9 cellular contexts compared by ENCODE assay signal in the genomic region with DNA sequence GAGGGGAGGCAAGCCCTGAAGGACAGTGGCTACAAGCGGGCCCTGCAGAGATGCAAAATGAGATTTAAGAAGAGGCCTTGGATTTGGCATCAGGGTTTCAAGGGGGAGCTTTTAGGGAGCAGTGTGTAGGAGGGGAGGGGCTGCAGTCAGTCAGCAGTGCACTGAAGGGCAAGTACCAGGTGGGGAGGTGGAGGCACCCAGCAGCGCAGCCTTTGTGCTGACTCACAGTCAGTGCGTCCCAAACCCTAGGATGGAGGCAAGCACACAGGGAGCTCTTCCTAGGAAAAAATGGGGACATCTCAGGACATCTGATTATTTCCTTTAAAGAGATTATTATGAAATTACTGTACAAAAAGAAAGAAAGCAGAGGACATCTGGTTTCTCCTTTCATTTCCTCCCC.
DNase-seq lines count a peak whose midpoint lies in the region; ATAC-seq and TF ChIP-seq lines count a peak whose summit lies in the region.
"Had no signal": no experiment of that assay in that cellular context is flagged by ENCODE, and none has a peak within 500 bp of the region (broad histone marks: within the 10 kb centered on the region; RNA-seq: fewer than 3 reads in every experiment).

No MANE protein-coding gene starts in this region.

- H3K4me1 Mint-ChIP-seq in CD4-positive, alpha-beta T cell (ENCODE audit: low read depth) = peaks cover 47% of the 10 kb centered on the region
- peaks cover 12 to 42% (median 25%) of the 10 kb centered on the region in 3 donors for H3K4me1 Mint-ChIP-seq in IgD-negative memory B cell

- CTCF ChIA-PET in CD4-positive, alpha-beta T cell (lab: Charles Lee) = no interaction called here

- no peak for DNase-seq in CD4-positive, alpha-beta T cell
- DNase-seq in breast epithelium (ENCODE audit: low spot score in 2 of 2) (no peak), osteoblast (ENCODE audit: insufficient read length, low spot score, missing footprints) (no peak), Ammon's horn (ENCODE audit: low spot score) (no peak), LoVo (ENCODE audit: low spot score) (no peak), SHP77 (lab: John Stamatoyannopoulos, UW) (no peak)
- DNase-seq: activated CD8-positive, alpha-beta memory T cell treated with anti-CD3 and anti-CD28 coated beads, Interleukin-2, amount 50 U/mL, for 4 hours had no signal

- no peaks in the 10 kb centered on the region for H3K27me3 Mint-ChIP-seq in CD4-positive, alpha-beta T cell
- no peaks in the 10 kb centered on the region for H3K27me3 Mint-ChIP-seq in IgD-negative memory B cell

- H3K4me1 ChIP-seq in breast epithelium (peaks cover 5 to 12% of the 10 kb centered on the region in 2 donors), osteoblast (ENCODE audit: insufficient read depth, low read length) (peaks cover 71% of the 10 kb centered on the region)

- peaks cover 84% of the 10 kb centered on the region for H3K79me2 ChIP-seq in osteoblast (ENCODE audit: insufficient read depth, low read length)

- H4K20me1 ChIP-seq in osteoblast (ENCODE audit: insufficient read depth, low read length) = no peaks in the 10 kb centered on the region

- H3K36me3 Mint-ChIP-seq in CD4-positive, alpha-beta T cell (ENCODE audit: low read depth) = peaks cover 83% of the 10 kb centered on the region
- peaks cover 2% of the 10 kb centered on the region for H3K36me3 Mint-ChIP-seq in IgD-negative memory B cell

- no peak overlapping the region for H3K4me3 ChIP-seq in breast epithelium
- H3K4me3 ChIP-seq in osteoblast (ENCODE audit: insufficient read depth, low read length) = no peak overlapping the region
- H3K4me3 ChIP-seq: Peyer's patch had no signal

- H3K27ac Mint-ChIP-seq in CD4-positive, alpha-beta T cell = peak overlapping the region; percentile 31
- peak overlapping the region in 2 of 3 donors; percentile 59 to 93 for H3K27ac Mint-ChIP-seq in IgD-negative memory B cell

- no peak overlapping the region for H2AFZ ChIP-seq in osteoblast (ENCODE audit: low read length)

- intact Hi-C loops in CD4-positive, alpha-beta T cell (cut with DNase I, micrococcal nuclease) = no loop called here
- intact Hi-C loops in breast epithelium (cut with DNase I; ENCODE audit: low total_unique reads) = no loop called here

- TF ChIP-seq POLR2A in breast epithelium (IDR thresholded peaks at IDR 0.05) = no peak

- no peaks in the 10 kb centered on the region for H3K36me3 ChIP-seq in breast epithelium
- peaks cover 89% of the 10 kb centered on the region for H3K36me3 ChIP-seq in osteoblast (ENCODE audit: insufficient read depth, low read length)

- no peak for TF ChIP-seq CTCF in CD4-positive, alpha-beta T cell (IDR thresholded peaks at IDR 0.05)
- TF ChIP-seq CTCF in breast epithelium (IDR thresholded peaks at IDR 0.05) (no peak), osteoblast (IDR thresholded peaks at IDR 0.05; ENCODE audit: extremely low read depth, low read depth, low read length) (no peak)

- no peak for ATAC-seq in CD4-positive, alpha-beta T cell (ENCODE audit: poor library complexity)

- H3K4me3 Mint-ChIP-seq in CD4-positive, alpha-beta T cell = no peak overlapping the region
- peak overlapping the region in 2 of 4 donors; percentile 31 to 46 for H3K4me3 Mint-ChIP-seq in IgD-negative memory B cell

- no peaks in the 10 kb centered on the region for H3K9me3 Mint-ChIP-seq in CD4-positive, alpha-beta T cell
- H3K9me3 Mint-ChIP-seq in IgD-negative memory B cell = no peaks in the 10 kb centered on the region

- no peaks in the 10 kb centered on the region for H3K9me3 ChIP-seq in CD4-positive, alpha-beta T cell (ENCODE audit: control insufficient read depth, low read length)
- H3K9me3 ChIP-seq in breast epithelium = no peaks in the 10 kb centered on the region
- H3K9me3 ChIP-seq in osteoblast (ENCODE audit: low read depth, low read length) = no peaks in the 10 kb centered on the region
- H3K9me3 ChIP-seq: Peyer's patch had no signal

- no peaks in the 10 kb centered on the region for H3K27me3 ChIP-seq in CD4-positive, alpha-beta T cell (ENCODE audit: control insufficient read depth, insufficient read depth, low read length)
- H3K27me3 ChIP-seq in breast epithelium (no peaks in the 10 kb centered on the region), osteoblast (ENCODE audit: insufficient read depth, low read length) (no peaks in the 10 kb centered on the region)
- H3K27me3 ChIP-seq: Peyer's patch had no signal

- no peak overlapping the region for H3K27ac ChIP-seq in CD4-positive, alpha-beta T cell (ENCODE audit: low read depth, low read length)
- H3K27ac ChIP-seq in breast epithelium (peak overlapping the region; percentile 36 to 88), osteoblast (ENCODE audit: low read depth, low read length) (peak overlapping the region; percentile 99)

- POLR2A ChIA-PET in CD4-positive, alpha-beta T cell (lab: Charles Lee) = interaction anchor here (0.7 kb wide), 1 partner anchor 61 kb away, joined by 3 read pairs; no protein-coding TSS in a partner anchor

- no peak overlapping the region for H3K4me2 ChIP-seq in osteoblast (ENCODE audit: insufficient read depth, low read length)
